In genomic region chr9:136673970-136674785, GRCh38 we compare ENCODE assay signal across 24 cellular contexts. TPM values are rescaled to one million over a fixed set of nuclear protein-coding genes. Genes with fewer than 3 reads are reported as not detected.
A peak's percentile ranks its signal among the peaks of the same experiment; 100 is the strongest.
DNase-seq lines count a peak whose midpoint lies in the region; ATAC-seq and TF ChIP-seq lines count a peak whose summit lies in the region.
"Had no signal": no experiment of that assay in that cellular context is flagged by ENCODE, and none has a peak within 500 bp of the region (broad histone marks: within the 10 kb centered on the region; RNA-seq: fewer than 3 reads in every experiment).

No MANE protein-coding gene starts in this region.

- no CpG with 5 or more reads among the region's 26 CpGs for WGBS in neuronal stem cell (ENCODE audit: extremely low coverage in 2 of 2, insufficient read length in 2 of 2, insufficient replicate concordance in 1 of 2), 2 donors

- ATAC-seq in GM21360 (IDR thresholded peaks at IDR 0.05; ENCODE audit: unreplicated experiment): no peak
- ATAC-seq: foreskin keratinocyte had no signal

- H2BK12ac ChIP-seq in neuronal stem cell (ENCODE audit: low read length): no peak overlapping the region

- peak overlapping the region; percentile 38 for H3K14ac ChIP-seq in neuronal stem cell (ENCODE audit: low read length)

- H3K4me3 ChIP-seq in BLaER1 treated with 17β-estradiol and CSF1 and Interleukin-3, amounts not matched to agents 10 nM and 100 nM: no peak overlapping the region
- H3K4me3 ChIP-seq in neuronal stem cell (ENCODE audit: low read length in 2 of 2): no peak overlapping the region
- no peak overlapping the region for H3K4me3 ChIP-seq in colonic mucosa
- H3K4me3 ChIP-seq: lung, prostate gland, vagina had no signal

- intact Hi-C loops in colonic mucosa (cut with DNase I): no loop called here

- no peak overlapping the region for H2BK15ac ChIP-seq in neuronal stem cell (ENCODE audit: low read length)

- DNase-seq in UCSD-AML1 (lab: John Stamatoyannopoulos, UW; ENCODE audit: unreplicated experiment) (peak; percentile 65), erythroblast (lab: John Stamatoyannopoulos, UW) (no peak), neuronal stem cell (ENCODE audit: low spot score) (no peak), colonic mucosa (no peak), NCI-H1417 treated with DMSO at 0.1 percent for 48 hours (lab: John Stamatoyannopoulos, UW) (no peak), CD1c-positive myeloid dendritic cell (ENCODE audit: extremely low spot score) (no peak)
- DNase-seq: activated B cell treated with CpG ODN at 0.5 μM for 24 hours; activated CD4-positive, alpha-beta T cell treated with anti-CD3 and anti-CD28 coated beads, Interleukin-2, amount 50 U/mL, for 4 hours; activated CD8-positive, alpha-beta memory T cell treated with anti-CD3 and anti-CD28 coated beads, Interleukin-2, amount 50 U/mL, for 4 hours; activated naive CD8-positive, alpha-beta T cell treated with anti-CD3 and anti-CD28 coated beads, Interleukin-2, amount 10 ng/mL, durations not matched to agents 7 days and 5 days; CD4-positive, alpha-beta T cell; effector CD4-positive, alpha-beta T cell; foreskin keratinocyte; hippocampal formation; NCI-H1048; NCI-H2081; NCI-H345; NCI-H748 treated with DMSO at 0.1 percent for 48 hours; stimulated activated CD4-positive, alpha-beta T cell treated with anti-CD3 and anti-CD28 coated beads, Interleukin-2, amount 100 ng/mL, for 24 hours had no signal

- no peaks in the 10 kb centered on the region for H3K9me3 ChIP-seq in BLaER1 treated with 17β-estradiol and CSF1 and Interleukin-3, amounts not matched to agents 10 nM and 100 nM (replicated peaks in 1 of 11)
- H3K9me3 ChIP-seq in neuronal stem cell (replicated peaks in 1 of 2; ENCODE audit: control insufficient read depth in 2 of 2, insufficient read depth in 1 of 2, low read depth in 1 of 2, low read length in 2 of 2): no peaks in the 10 kb centered on the region
- no peaks in the 10 kb centered on the region for H3K9me3 ChIP-seq in colonic mucosa
- H3K9me3 ChIP-seq: prostate gland, vagina had no signal

- H4K20me1 ChIP-seq in BLaER1 treated with 17β-estradiol and CSF1 and Interleukin-3, amounts not matched to agents 10 nM and 100 nM: peaks cover 56 to 100% (median 76%) of the 10 kb centered on the region in 11 experiments

- H3K18ac ChIP-seq in neuronal stem cell (ENCODE audit: low read length): peak overlapping the region; percentile 35

- H3K23ac ChIP-seq in neuronal stem cell (ENCODE audit: low read depth, low read length, poor library complexity): peak overlapping the region; percentile 85

- peak overlapping the region; percentile 61 for H2AK5ac ChIP-seq in neuronal stem cell (ENCODE audit: low read depth, low read length)

- H2AFZ ChIP-seq in neuronal stem cell (ENCODE audit: low read length): no peak overlapping the region

- no peak overlapping the region for H4K91ac ChIP-seq in neuronal stem cell (ENCODE audit: low read depth, low read length, poor library complexity)

- no peak overlapping the region for H3K4ac ChIP-seq in neuronal stem cell (ENCODE audit: low read length)

- peak overlapping the region in 9 of 11 experiments; percentile 12 to 99 (median 59); a peak in 17 of 22 replicates for H3K4me2 ChIP-seq in BLaER1 treated with 17β-estradiol and CSF1 and Interleukin-3, amounts not matched to agents 10 nM and 100 nM
- no peak overlapping the region for H3K4me2 ChIP-seq in neuronal stem cell (ENCODE audit: insufficient read depth, low read length, poor library complexity, severe bottlenecking)

- H3K27ac ChIP-seq in BLaER1 treated with 17β-estradiol and CSF1 and Interleukin-3, amounts not matched to agents 10 nM and 100 nM: no peak overlapping the region
- no peak overlapping the region for H3K27ac ChIP-seq in neuronal stem cell (replicated peaks; ENCODE audit: low read length)
- H3K27ac ChIP-seq in colonic mucosa: no peak overlapping the region
- H3K27ac ChIP-seq: foreskin keratinocyte, prostate gland, vagina had no signal

- no peak for TF ChIP-seq CTCF in colonic mucosa (IDR thresholded peaks at IDR 0.05)

- peaks cover 28 to 60% (median 41%) of the 10 kb centered on the region in 11 experiments for H3K36me3 ChIP-seq in BLaER1 treated with 17β-estradiol and CSF1 and Interleukin-3, amounts not matched to agents 10 nM and 100 nM
- H3K36me3 ChIP-seq in neuronal stem cell (replicated peaks in 1 of 2; ENCODE audit: control insufficient read depth in 2 of 2, insufficient read depth in 2 of 2, low read length in 2 of 2) (no peaks in the 10 kb centered on the region), colonic mucosa (no peaks in the 10 kb centered on the region)

- H3K79me1 ChIP-seq in neuronal stem cell (ENCODE audit: low read depth, low read length): no peaks in the 10 kb centered on the region

- H2BK120ac ChIP-seq in neuronal stem cell (ENCODE audit: low read depth, low read length): no peak overlapping the region

- H4K8ac ChIP-seq in neuronal stem cell (ENCODE audit: low read depth, low read length): no peak overlapping the region

- H3K27me3 ChIP-seq in BLaER1 treated with 17β-estradiol and CSF1 and Interleukin-3, amounts not matched to agents 10 nM and 100 nM: no peaks in the 10 kb centered on the region
- H3K27me3 ChIP-seq in neuronal stem cell (ENCODE audit: control insufficient read depth in 3 of 3, insufficient read depth in 3 of 3, low read depth in 1 of 3, low read length in 3 of 3) (no peaks in the 10 kb centered on the region), colonic mucosa (peaks cover 10% of the 10 kb centered on the region)
- H3K27me3 ChIP-seq: foreskin keratinocyte, vagina had no signal

- peak; percentile 35 for TF ChIP-seq POLR2A in erythroblast (IDR thresholded peaks at IDR 0.05; ENCODE audit: low read length)

- H2BK5ac ChIP-seq in neuronal stem cell (ENCODE audit: low read length): no peak overlapping the region

- H3K9ac ChIP-seq in BLaER1 treated with 17β-estradiol and CSF1 and Interleukin-3, amounts not matched to agents 10 nM and 100 nM: peak overlapping the region in 2 of 11 experiments; percentile 1 to 43; a peak in 2 of 22 replicates
- H3K9ac ChIP-seq in neuronal stem cell (ENCODE audit: low read depth, low read length, poor library complexity): no peak overlapping the region
- peak overlapping the region in 1 of 2 donors; percentile 26 for H3K9ac ChIP-seq in colonic mucosa (ENCODE audit: low read depth in 2 of 2, low read length in 2 of 2)

- peaks cover 49 to 88% (median 81%) of the 10 kb centered on the region in 10 experiments for H3K4me1 ChIP-seq in BLaER1 treated with 17β-estradiol and CSF1 and Interleukin-3, amounts not matched to agents 10 nM and 100 nM
- H3K4me1 ChIP-seq in neuronal stem cell (ENCODE audit: control insufficient read depth in 2 of 2, insufficient read depth in 1 of 2, low read depth in 1 of 2, low read length in 2 of 2): peaks cover 0 to 11% of the 10 kb centered on the region in 2 donors
- H3K4me1 ChIP-seq in colonic mucosa: no peaks in the 10 kb centered on the region
- H3K4me1 ChIP-seq: foreskin keratinocyte had no signal

RNA-seq across cellular contexts. Expression of gene EGFL7, which starts 11.5 kb away (rescaled TPM):
- polyA plus RNA-seq in neuronal stem cell (2013, experiment 1 of 2): 33.1 TPM
- 32.0 TPM for polyA plus RNA-seq in neuronal stem cell (2013, experiment 2 of 2)
- total RNA-seq in colonic mucosa: 10 to 100 TPM; 17.3 to 28.4 TPM
- total RNA-seq: activated B cell treated with CpG ODN at 0.5 μM for 24 hours; CD4-positive, alpha-beta T cell had no signal

RNA-seq across cellular contexts. Expression of gene AGPAT2, which starts 13.1 kb away (rescaled TPM):
- polyA plus RNA-seq in neuronal stem cell (2013, experiment 1 of 2): 3.7 TPM
- polyA plus RNA-seq in neuronal stem cell (2013, experiment 2 of 2): 3.5 TPM
- 100 to 1,000 TPM; 197 to 372 TPM for total RNA-seq in colonic mucosa

RNA-seq across cellular contexts. Expression of gene DIPK1B, which starts 38.2 kb away (rescaled TPM):
- 40.0 TPM for polyA plus RNA-seq in neuronal stem cell (2013, experiment 1 of 2)
- polyA plus RNA-seq in neuronal stem cell (2013, experiment 2 of 2): 39.1 TPM
- 1 to 10 TPM in 1 of 2 donors, under 1 TPM in 1; 0.82 to 2.8 TPM for total RNA-seq in colonic mucosa
